Comparison of ENCODE assay signal across 8 cellular contexts in the genomic region with DNA sequence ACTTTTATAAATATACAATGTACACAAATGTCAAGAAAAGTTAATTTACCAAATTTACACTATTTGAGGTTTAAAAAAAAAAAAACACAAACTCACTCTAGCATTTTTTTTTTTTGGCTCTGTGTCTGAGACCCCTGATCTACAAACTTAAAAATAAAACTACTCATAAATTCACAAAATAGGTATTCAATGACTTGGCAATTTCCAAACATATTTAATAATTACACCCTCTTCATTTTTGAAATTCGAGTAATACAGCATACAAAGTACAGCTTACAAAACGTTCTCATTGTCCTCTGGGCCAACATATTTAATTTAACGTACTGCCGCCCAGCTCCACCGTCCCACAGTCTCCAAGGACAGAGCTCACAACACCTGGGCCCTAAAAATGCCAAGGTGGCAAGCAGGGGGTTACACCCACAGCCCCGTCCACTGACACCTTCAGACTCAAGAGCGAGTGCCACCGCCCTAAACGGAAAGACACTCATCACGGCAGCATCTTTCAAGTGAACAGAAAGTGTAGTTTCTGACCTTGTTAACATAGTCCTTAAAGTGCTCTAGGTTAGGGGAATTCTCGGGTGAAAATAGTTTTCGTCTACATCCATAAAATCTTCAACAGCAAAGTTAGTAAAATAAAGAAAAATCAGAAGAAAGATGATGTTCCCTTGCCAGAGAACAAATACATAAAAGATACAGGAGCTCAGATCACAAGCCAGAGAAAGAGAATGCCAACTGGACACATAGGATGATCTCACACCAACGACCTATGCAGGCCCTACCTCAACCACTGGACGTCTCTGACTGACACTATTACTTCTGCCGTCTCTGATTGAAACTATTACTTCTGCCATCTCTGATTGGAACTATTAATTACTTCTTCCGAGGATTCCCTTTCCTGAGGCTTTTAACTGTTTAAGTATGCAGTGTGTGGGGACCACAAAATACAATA. TPM values are rescaled to one million over a fixed set of nuclear protein-coding genes. Genes with fewer than 3 reads are reported as not detected.
DNase-seq lines count a peak whose midpoint lies in the region; ATAC-seq and TF ChIP-seq lines count a peak whose summit lies in the region.

No MANE protein-coding gene starts in this region.

- no peak overlapping the region for H3K27ac ChIP-seq in naive thymus-derived CD4-positive, alpha-beta T cell (ENCODE audit: low read depth, low read length)

- POLR2A ChIA-PET in naive thymus-derived CD4-positive, alpha-beta T cell (lab: Charles Lee): interaction anchor here (0.7 to 0.9 kb wide), 2 partner anchors 12 to 333 kb away, joined by 3 to 4 read pairs; no protein-coding TSS in a partner anchor

- H3K27me3 Mint-ChIP-seq in chondrocyte (ENCODE audit: low read depth): no peaks in the 10 kb centered on the region
- H3K27me3 Mint-ChIP-seq in naive thymus-derived CD4-positive, alpha-beta T cell: peaks cover 0 to 2% (median 0%) of the 10 kb centered on the region in 5 donors

- TF ChIP-seq CTCF in AG10803 (conservative IDR thresholded peaks at IDR 0.05; ENCODE audit: low read length): no peak
- TF ChIP-seq CTCF in chondrocyte (IDR thresholded peaks at IDR 0.05): no peak

- H3K4me3 Mint-ChIP-seq in chondrocyte (ENCODE audit: unreplicated experiment): peak overlapping the region; percentile 74
- peak overlapping the region in 9 of 10 donors; percentile 12 to 75 (median 59) for H3K4me3 Mint-ChIP-seq in naive thymus-derived CD4-positive, alpha-beta T cell

- H3K36me3 Mint-ChIP-seq in chondrocyte (ENCODE audit: low read depth): peaks cover 3% of the 10 kb centered on the region
- peaks cover 0 to 13% (median under 1%) of the 10 kb centered on the region in 5 donors for H3K36me3 Mint-ChIP-seq in naive thymus-derived CD4-positive, alpha-beta T cell

- ATAC-seq in naive thymus-derived CD4-positive, alpha-beta T cell: no peak
- ATAC-seq in GM21528 (IDR thresholded peaks at IDR 0.05; ENCODE audit: low FRiP score, unreplicated experiment): no peak

- peaks cover 10 to 17% of the 10 kb centered on the region in 2 donors for H3K4me1 ChIP-seq in naive thymus-derived CD4-positive, alpha-beta T cell (ENCODE audit: control insufficient read depth in 2 of 2, insufficient read depth in 2 of 2, low read length in 2 of 2)

- H3K27me3 ChIP-seq in naive thymus-derived CD4-positive, alpha-beta T cell (ENCODE audit: control insufficient read depth in 2 of 2, insufficient read depth in 2 of 2, low read length in 2 of 2): no peaks in the 10 kb centered on the region

- H3K4me1 Mint-ChIP-seq in chondrocyte (ENCODE audit: low read depth): peaks cover 49% of the 10 kb centered on the region
- H3K4me1 Mint-ChIP-seq in naive thymus-derived CD4-positive, alpha-beta T cell: peaks cover 37 to 56% (median 47%) of the 10 kb centered on the region in 7 donors

- peak overlapping the region; percentile 77 for H3K4me3 ChIP-seq in AG10803 (ENCODE audit: low read length)
- H3K4me3 ChIP-seq in naive thymus-derived CD4-positive, alpha-beta T cell (ENCODE audit: low read length): no peak overlapping the region

- intact Hi-C loops in naive thymus-derived CD4-positive, alpha-beta T cell (cut with micrococcal nuclease): no loop called here

- H3K27ac Mint-ChIP-seq in chondrocyte (ENCODE audit: unreplicated experiment): peak overlapping the region; percentile 91
- H3K27ac Mint-ChIP-seq in naive thymus-derived CD4-positive, alpha-beta T cell: peak overlapping the region in 3 of 9 donors; percentile 13 to 52 (median 52)

- no peaks in the 10 kb centered on the region for H3K9me3 Mint-ChIP-seq in chondrocyte (ENCODE audit: low read depth)
- no peaks in the 10 kb centered on the region for H3K9me3 Mint-ChIP-seq in naive thymus-derived CD4-positive, alpha-beta T cell

- no peaks in the 10 kb centered on the region for H3K36me3 ChIP-seq in naive thymus-derived CD4-positive, alpha-beta T cell (ENCODE audit: control insufficient read depth in 2 of 3, insufficient read depth in 3 of 3, low read length in 3 of 3)

- CTCF ChIA-PET in naive thymus-derived CD4-positive, alpha-beta T cell (lab: Charles Lee): no interaction called here

- DNase-seq in AG10803 (ENCODE audit: low read depth) (peak; percentile 44), M059J (ENCODE audit: low read depth) (peak; percentile 12), chondrocyte (ENCODE audit: low spot score) (no peak), SIG-M5 (lab: John Stamatoyannopoulos, UW) (no peak), NCI-H1436 (lab: John Stamatoyannopoulos, UW) (no peak)
- no peak for DNase-seq in naive thymus-derived CD4-positive, alpha-beta T cell
- DNase-seq in activated CD8-positive, alpha-beta memory T cell treated with anti-CD3 and anti-CD28 coated beads, Interleukin-2, amount 50 U/mL, for 4 hours: no peak

- no peaks in the 10 kb centered on the region for H3K9me3 ChIP-seq in naive thymus-derived CD4-positive, alpha-beta T cell (ENCODE audit: control insufficient read depth in 2 of 3, low read length in 3 of 3)

RNA-seq across cellular contexts. Expression of a gene that starts 4.2 kb away (rescaled TPM):
- 5.3 and 18.1 TPM in 2 replicates for total RNA-seq in M059J (2014; rRNA removed; shearing (Covaris generic))
- total RNA-seq in chondrocyte: 22.6 to 31.9 TPM (median 31.6 TPM) in 3 replicates
- total RNA-seq in naive thymus-derived CD4-positive, alpha-beta T cell: 10 to 100 TPM in 2 of 5 experiments, 1 to 10 TPM in 3; 3.9 to 14.3 (median 5.6) TPM
- under 1 TPM; 0.46 to 0.47 TPM for polyA plus RNA-seq in naive thymus-derived CD4-positive, alpha-beta T cell

Comparison
In these comparisons a context has a peak if more than half of its experiments do, and no peak if none do; other contexts are left out.
1. DNase-seq: peak in AG10803 (single experiment) and M059J (single experiment); none in chondrocyte (single experiment), naive thymus-derived CD4-positive, alpha-beta T cell (0 of 9), SIG-M5 (single experiment), activated CD8-positive, alpha-beta memory T cell treated with anti-CD3 and anti-CD28 coated beads, Interleukin-2, amount 50 U/mL, for 4 hours (single experiment) and NCI-H1436 (single experiment).